Comparison of ENCODE assay signal across 9 cellular contexts in genomic region chr5:93572773-93573626, GRCh38. TPM values are rescaled to one million over a fixed set of nuclear protein-coding genes. Genes with fewer than 3 reads are reported as not detected.
DNase-seq lines count a peak whose midpoint lies in the region; FAIRE-seq and TF ChIP-seq lines count a peak whose summit lies in the region.
"Had no signal": no experiment of that assay in that cellular context is flagged by ENCODE, and none has a peak within 500 bp of the region (broad histone marks: within the 10 kb centered on the region; RNA-seq: fewer than 3 reads in every experiment).

No MANE protein-coding gene starts in this region.

- H3K9me3 ChIP-seq in keratinocyte (ENCODE audit: control insufficient read depth, low read depth, low read length) (no peaks in the 10 kb centered on the region), subcutaneous abdominal adipose tissue (ENCODE audit: control insufficient read depth in 5 of 5, low read length in 5 of 5) (no peaks in the 10 kb centered on the region)

- H3K4me3 ChIP-seq in keratinocyte (ENCODE audit: control insufficient read depth in 2 of 3, extremely low read depth in 1 of 3, insufficient read depth in 2 of 3, low read depth in 1 of 3, low read length in 3 of 3) (no peak overlapping the region), subcutaneous abdominal adipose tissue (ENCODE audit: low read depth in 1 of 5, low read length in 5 of 5) (peak overlapping the region; percentile 23 to 57 (median 52))

- no peak overlapping the region for H3K9ac ChIP-seq in keratinocyte (ENCODE audit: control insufficient read depth, extremely low read depth, insufficient read depth, low read length)
- H3K9ac ChIP-seq in subcutaneous abdominal adipose tissue (ENCODE audit: low read length in 5 of 5), result no peak overlapping the region

- no peaks in the 10 kb centered on the region for H3K79me2 ChIP-seq in keratinocyte (ENCODE audit: control insufficient read depth, insufficient read depth, low read length)

- H3K36me3 ChIP-seq in keratinocyte (ENCODE audit: control insufficient read depth in 2 of 2, extremely low read depth in 1 of 2, insufficient read depth in 2 of 2, low read length in 2 of 2) (no peaks in the 10 kb centered on the region), subcutaneous abdominal adipose tissue (ENCODE audit: control insufficient read depth in 5 of 5, insufficient read depth in 5 of 5, low read length in 5 of 5) (no peaks in the 10 kb centered on the region)

- TF ChIP-seq CTCF in keratinocyte (optimal IDR thresholded peaks at IDR 0.05 in 1 of 3, IDR thresholded peaks at IDR 0.05 in 1 of 3, conservative IDR thresholded peaks at IDR 0.05 in 1 of 3; ENCODE audit: extremely low read depth in 1 of 3, insufficient read depth in 2 of 3, low read length in 3 of 3), result no peak

- no peak overlapping the region for H2AFZ ChIP-seq in keratinocyte (ENCODE audit: control insufficient read depth, low read length)

- H3K9me1 ChIP-seq in keratinocyte (ENCODE audit: control insufficient read depth, extremely low read depth, insufficient read depth, low read length), result no peaks in the 10 kb centered on the region

- FAIRE-seq in keratinocyte (lab: Jason Lieb, UNC) (no peak), HTR-8/SVneo (lab: Jason Lieb, UNC) (no peak)

- dilution Hi-C loops in keratinocyte (cut with MboI; ENCODE audit: extremely low pct_ligation_motif_present, low sequenced_read_pairs), result no loop called here

- H3K4me1 ChIP-seq in keratinocyte (ENCODE audit: control insufficient read depth, extremely low read depth, insufficient read depth, low read length) (peaks cover 2% of the 10 kb centered on the region), subcutaneous abdominal adipose tissue (ENCODE audit: control insufficient read depth in 5 of 5, insufficient read depth in 5 of 5, low read length in 5 of 5) (peaks cover 0 to 29% (median 27%) of the 10 kb centered on the region in 5 donors)

- peak; percentile 32 to 35 for DNase-seq in activated T-cell treated with anti-CD3 and anti-CD28 coated beads, Interleukin-2, amount 50 U/mL, for 48 hours
- DNase-seq in activated T-cell treated with anti-CD3 and anti-CD28 coated beads for 4 hours, result no peak
- DNase-seq in astrocyte of the hippocampus (ENCODE audit: low read depth, low spot score), result peak; percentile 65
- no peak for DNase-seq in keratinocyte (ENCODE audit: low read depth, low spot score)
- no peak for DNase-seq in NCI-H1105 (lab: John Stamatoyannopoulos, UW)
- no peak for DNase-seq in HTR-8/SVneo (ENCODE audit: insufficient read length, low spot score)
- no peak for DNase-seq in HK-2 (ENCODE audit: unreplicated experiment)

- H3K4me2 ChIP-seq in keratinocyte (ENCODE audit: control insufficient read depth, extremely low read depth, insufficient read depth, low read depth, low read length), result peak overlapping the region; percentile 42

- no peak overlapping the region for H3K27ac ChIP-seq in keratinocyte (ENCODE audit: control insufficient read depth, insufficient read depth, low read length)
- H3K27ac ChIP-seq in subcutaneous abdominal adipose tissue (ENCODE audit: low read depth, low read length), result no peak overlapping the region
- H3K27ac ChIP-seq: epithelial cell of prostate had no signal

- H4K20me1 ChIP-seq in keratinocyte (ENCODE audit: control insufficient read depth, extremely low read depth, insufficient read depth, low read length), result no peaks in the 10 kb centered on the region

- H3K27me3 ChIP-seq in keratinocyte (ENCODE audit: control insufficient read depth, extremely low read depth, insufficient read depth, low read length), result peaks cover 77% of the 10 kb centered on the region
- H3K27me3 ChIP-seq in subcutaneous abdominal adipose tissue (ENCODE audit: control insufficient read depth in 5 of 5, insufficient read depth in 4 of 5, low read length in 5 of 5), result peaks cover 0 to 22% (median 5%) of the 10 kb centered on the region in 5 donors

RNA-seq across cellular contexts. Expression of gene NR2F1-AS1, which starts 8.0 kb away (rescaled TPM):
- polyA plus RNA-seq in keratinocyte, result 0.06 to 0.33 TPM (median 0.25 TPM) in 3 replicates
- not detected for polyA plus RNA-seq in keratinocyte (2011; ENCODE audit: low read depth)
- polyA plus RNA-seq in keratinocyte (2011; cell fraction: cytosol; rRNA removed), result 0.19 and 0.61 TPM in 2 replicates
- polyA plus RNA-seq in keratinocyte (2011; cell fraction: nucleus; rRNA removed), result 0.49 and 0.65 TPM in 2 replicates
- polyA plus RNA-seq in keratinocyte (2012; ENCODE audit: low replicate concordance), result 0.17 TPM in 1 of 2 replicates, not detected in the other
- polyA minus RNA-seq in keratinocyte, result 0.06 to 0.07 TPM in 2 of 3 replicates, not detected in the other
- not detected for polyA minus RNA-seq in keratinocyte (2011; cell fraction: cytosol; rRNA and poly(A)+ RNA removed)
- 0.21 and 0.70 TPM in 2 replicates for polyA minus RNA-seq in keratinocyte (2011; cell fraction: nucleus; rRNA and poly(A)+ RNA removed)

RNA-seq across cellular contexts. Expression of gene NR2F1, which starts 10.0 kb away (rescaled TPM):
- 0.03 TPM in 1 of 3 replicates, not detected in the others for polyA plus RNA-seq in keratinocyte
- not detected for polyA plus RNA-seq in keratinocyte (2011; ENCODE audit: low read depth)
- 0.06 TPM in 1 of 2 replicates, not detected in the other for polyA plus RNA-seq in keratinocyte (2011; cell fraction: cytosol; rRNA removed)
- 0.05 and 0.13 TPM in 2 replicates for polyA plus RNA-seq in keratinocyte (2011; cell fraction: nucleus; rRNA removed)
- not detected in 2 replicates for polyA plus RNA-seq in keratinocyte (2012; ENCODE audit: low replicate concordance)
- polyA minus RNA-seq in keratinocyte, result 0.43 TPM in 1 of 3 replicates, not detected in the others
- polyA minus RNA-seq in keratinocyte (2011; cell fraction: cytosol; rRNA and poly(A)+ RNA removed), result 2.7 TPM
- 0.53 and 0.54 TPM in 2 replicates for polyA minus RNA-seq in keratinocyte (2011; cell fraction: nucleus; rRNA and poly(A)+ RNA removed)

Comparison
In these comparisons a context has a peak if more than half of its experiments do, and no peak if none do; other contexts are left out.
1. DNase-seq: peak in activated T-cell treated with anti-CD3 and anti-CD28 coated beads, Interleukin-2, amount 50 U/mL, for 48 hours (2 of 2) and astrocyte of the hippocampus (single experiment); none in activated T-cell treated with anti-CD3 and anti-CD28 coated beads for 4 hours (single experiment), keratinocyte (single experiment), NCI-H1105 (single experiment), HTR-8/SVneo (single experiment) and HK-2 (single experiment).
2. H3K4me3 ChIP-seq: peak in subcutaneous abdominal adipose tissue (5 of 5); none in keratinocyte (0 of 3).